ENCODE assay signal across 12 cellular contexts in the genomic region with DNA sequence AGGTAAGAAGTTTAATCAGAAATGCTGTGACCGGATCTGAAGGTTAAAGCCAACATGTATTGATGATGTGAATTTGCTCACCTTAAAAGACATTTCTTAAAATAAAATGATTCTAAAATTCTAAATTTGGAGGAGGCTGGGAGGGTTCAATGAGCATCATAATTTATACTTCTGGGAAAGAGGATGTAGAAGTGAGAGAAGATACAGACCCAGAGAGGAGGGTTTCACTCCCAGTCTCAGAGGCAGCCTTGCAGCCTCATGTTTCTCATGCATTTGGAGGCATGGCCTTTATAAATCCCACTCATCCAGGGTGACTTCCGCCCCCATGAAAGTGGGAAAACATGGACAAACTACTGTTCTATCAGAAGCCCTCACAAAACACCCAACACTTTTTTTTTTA.
DNase-seq lines count a peak whose midpoint lies in the region; ATAC-seq lines count a peak whose summit lies in the region.
"Had no signal": no experiment of that assay in that cellular context is flagged by ENCODE, and none has a peak within 500 bp of the region (broad histone marks: within the 10 kb centered on the region; RNA-seq: fewer than 3 reads in every experiment).

No MANE protein-coding gene starts in this region.

- no peak overlapping the region for H3K9ac ChIP-seq in subcutaneous abdominal adipose tissue (ENCODE audit: low read length in 5 of 5)

- no peaks in the 10 kb centered on the region for H3K9me3 ChIP-seq in subcutaneous abdominal adipose tissue (ENCODE audit: control insufficient read depth in 5 of 5, low read length in 5 of 5)

- H3K4me3 ChIP-seq in subcutaneous abdominal adipose tissue (ENCODE audit: low read depth in 1 of 5, low read length in 5 of 5), result no peak overlapping the region

- ATAC-seq in GM19351 (IDR thresholded peaks at IDR 0.05; ENCODE audit: unreplicated experiment), result peak; percentile 70
- ATAC-seq in HG02571 (IDR thresholded peaks at IDR 0.05; ENCODE audit: unreplicated experiment), result peak; percentile 58
- ATAC-seq in HG03439 (IDR thresholded peaks at IDR 0.05; ENCODE audit: unreplicated experiment), result peak; percentile 47
- ATAC-seq: left lobe of liver had no signal

- DNase-seq in NCI-H2196 treated with DMSO at 0.1 percent for 48 hours (lab: John Stamatoyannopoulos, UW; ENCODE audit: unreplicated experiment) (no peak), NCI-H146 treated with DMSO at 0.1 percent for 48 hours (lab: John Stamatoyannopoulos, UW; ENCODE audit: unreplicated experiment) (no peak), DMS 273 (lab: John Stamatoyannopoulos, UW; ENCODE audit: unreplicated experiment) (no peak)
- DNase-seq: activated CD4-positive, alpha-beta T cell treated with anti-CD3 and anti-CD28 coated beads, Interleukin-2, amount 50 U/mL, for 1 hour; cortex of kidney; DMS 273 treated with DMSO at 0.1 percent for 48 hours; NCI-H82 had no signal

- no peaks in the 10 kb centered on the region for H3K36me3 ChIP-seq in subcutaneous abdominal adipose tissue (ENCODE audit: control insufficient read depth in 5 of 5, insufficient read depth in 5 of 5, low read length in 5 of 5)

- peaks cover 0 to 34% (median 12%) of the 10 kb centered on the region in 5 donors for H3K4me1 ChIP-seq in subcutaneous abdominal adipose tissue (ENCODE audit: control insufficient read depth in 5 of 5, insufficient read depth in 5 of 5, low read length in 5 of 5)

- peak overlapping the region; percentile 70 for H3K27ac ChIP-seq in subcutaneous abdominal adipose tissue (ENCODE audit: low read depth, low read length)

- H3K27me3 ChIP-seq in subcutaneous abdominal adipose tissue (ENCODE audit: control insufficient read depth in 5 of 5, insufficient read depth in 4 of 5, low read length in 5 of 5), result no peaks in the 10 kb centered on the region
